Comparison of ENCODE assay signal across 19 cellular contexts in the genomic region with DNA sequence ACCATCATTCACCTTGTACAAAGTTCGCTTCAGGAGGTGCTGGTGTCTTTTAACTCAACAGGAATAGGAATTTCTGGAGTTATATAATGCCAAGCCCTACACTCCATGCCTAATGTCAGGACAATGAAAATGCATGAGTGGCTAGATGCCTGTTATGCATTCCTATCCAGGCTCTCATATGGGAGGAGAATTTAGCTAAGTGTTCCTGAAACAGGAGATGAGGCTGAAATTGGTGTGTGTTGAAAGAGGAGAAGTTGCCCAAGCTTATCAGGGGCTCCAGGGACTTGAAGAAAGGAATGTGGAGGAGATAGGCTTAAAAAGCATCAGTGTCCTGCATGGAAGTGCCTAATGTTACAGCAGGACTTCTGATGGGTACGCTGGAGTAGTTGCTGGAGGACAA. TPM values are rescaled to one million over a fixed set of nuclear protein-coding genes. Genes with fewer than 3 reads are reported as not detected.
DNase-seq lines count a peak whose midpoint lies in the region; TF ChIP-seq lines count a peak whose summit lies in the region.
"Had no signal": no experiment of that assay in that cellular context is flagged by ENCODE, and none has a peak within 500 bp of the region (broad histone marks: within the 10 kb centered on the region; RNA-seq: fewer than 3 reads in every experiment).

No MANE protein-coding gene starts in this region.

- H3K4me2 ChIP-seq in mesendoderm (ENCODE audit: low read length), result no peak overlapping the region
- H3K4me2 ChIP-seq: BLaER1 treated with 17β-estradiol and CSF1 and Interleukin-3, amounts not matched to agents 10 nM and 100 nM had no signal

- no peak overlapping the region for H4K5ac ChIP-seq in mesendoderm (ENCODE audit: low read length)

- WGBS in mesendoderm (ENCODE audit: extremely low coverage, insufficient coverage, low lambda C conversion rate), result no CpG with 5 or more reads among the region's 2 CpGs
- WGBS in prostate gland, result 83% methylated on average over 2 of the region's 2 CpGs

- H3K27me3 ChIP-seq in mesendoderm (ENCODE audit: insufficient read depth, low read length, poor library complexity) (no peaks in the 10 kb centered on the region), prostate gland (replicated peaks; ENCODE audit: insufficient read depth) (no peaks in the 10 kb centered on the region)
- H3K27me3 ChIP-seq: BLaER1 treated with 17β-estradiol and CSF1 and Interleukin-3, amounts not matched to agents 10 nM and 100 nM; SJCRH30 had no signal

- H3K79me1 ChIP-seq in mesendoderm (ENCODE audit: low read length), result no peaks in the 10 kb centered on the region

- H3K4me3 ChIP-seq in fibroblast of mammary gland (ENCODE audit: control insufficient read depth, low read depth, low read length) (no peak overlapping the region), mesendoderm (ENCODE audit: low read length) (no peak overlapping the region), prostate gland (no peak overlapping the region)
- H3K4me3 ChIP-seq: BLaER1 treated with 17β-estradiol and CSF1 and Interleukin-3, amounts not matched to agents 10 nM and 100 nM; GM12878; SJCRH30 had no signal

- no peak overlapping the region for H3K23ac ChIP-seq in mesendoderm (ENCODE audit: low read length)

- no peak overlapping the region for H2AK5ac ChIP-seq in mesendoderm (ENCODE audit: low read length)

- no peak overlapping the region for H3K9ac ChIP-seq in mesendoderm (ENCODE audit: low read length)
- H3K9ac ChIP-seq: BLaER1 treated with 17β-estradiol and CSF1 and Interleukin-3, amounts not matched to agents 10 nM and 100 nM had no signal

- TF ChIP-seq CTCF in fibroblast of mammary gland (conservative IDR thresholded peaks at IDR 0.05; ENCODE audit: control insufficient read depth, insufficient read depth, low read depth, low read length), result no peak
- no peak for TF ChIP-seq CTCF in prostate gland (IDR thresholded peaks at IDR 0.05)

- H3K36me3 ChIP-seq in mesendoderm (ENCODE audit: control insufficient read depth, insufficient read depth, low read length) (no peaks in the 10 kb centered on the region), prostate gland (no peaks in the 10 kb centered on the region)
- H3K36me3 ChIP-seq: BLaER1 treated with 17β-estradiol and CSF1 and Interleukin-3, amounts not matched to agents 10 nM and 100 nM; SJCRH30 had no signal

- H3K79me2 ChIP-seq in mesendoderm (ENCODE audit: control insufficient read depth, insufficient read depth, low read length), result no peaks in the 10 kb centered on the region

- H3K4ac ChIP-seq in mesendoderm (ENCODE audit: low read depth, low read length), result no peak overlapping the region

- intact Hi-C loops in prostate gland (cut with DNase I), result no loop called here

- DNase-seq in EL (peak; percentile 17), LHCN-M2 (ENCODE audit: low read depth) (peak; percentile 62), fibroblast of mammary gland (ENCODE audit: low read depth) (peak; percentile 57), mesendoderm (peak; percentile 11), NCI-H774 (lab: John Stamatoyannopoulos, UW) (no peak), NCI-H526 (lab: John Stamatoyannopoulos, UW) (no peak), prostate gland (ENCODE audit: low spot score) (no peak), ureter (ENCODE audit: low spot score) (no peak)
- DNase-seq: ACHN, DMS 273 treated with DMSO at 0.1 percent for 48 hours, MV-4-11, NCI-H1417 treated with DMSO at 0.1 percent for 48 hours, NCI-H2029, NCI-H524, SJCRH30 had no signal

- no peaks in the 10 kb centered on the region for H3K9me3 ChIP-seq in prostate gland
- H3K9me3 ChIP-seq: SJCRH30 had no signal

- no peak overlapping the region for H4K8ac ChIP-seq in mesendoderm (ENCODE audit: low read depth, low read length)

- no peak overlapping the region for H2BK15ac ChIP-seq in mesendoderm (replicated peaks; ENCODE audit: low read depth)

- H2BK120ac ChIP-seq in mesendoderm (ENCODE audit: low read depth, low read length), result no peak overlapping the region

- no peak overlapping the region for H2BK5ac ChIP-seq in mesendoderm (ENCODE audit: low read length)

- no peak overlapping the region for H3K56ac ChIP-seq in mesendoderm (ENCODE audit: low read length)

- H3K4me1 ChIP-seq in mesendoderm (ENCODE audit: control insufficient read depth, low read depth, low read length), result no peaks in the 10 kb centered on the region
- H3K4me1 ChIP-seq in prostate gland (replicated peaks), result no peaks in the 10 kb centered on the region
- H3K4me1 ChIP-seq: BLaER1 treated with 17β-estradiol and CSF1 and Interleukin-3, amounts not matched to agents 10 nM and 100 nM; SJCRH30 had no signal

- TF ChIP-seq POLR2A in prostate gland (IDR thresholded peaks at IDR 0.05), result no peak

- no peak overlapping the region for H3K18ac ChIP-seq in mesendoderm (ENCODE audit: low read length)

- H3K27ac ChIP-seq in mesendoderm (ENCODE audit: low read depth, low read length) (no peak overlapping the region), prostate gland (no peak overlapping the region)
- H3K27ac ChIP-seq: BLaER1 treated with 17β-estradiol and CSF1 and Interleukin-3, amounts not matched to agents 10 nM and 100 nM; RWPE1; SJCRH30 had no signal

RNA-seq across cellular contexts. Expression of a gene that starts 26.9 kb away (rescaled TPM):
- total RNA-seq in LHCN-M2 (2014; rRNA removed) (68.5 and 88.1 TPM in 2 replicates), prostate gland (10 to 100 TPM; 58.6 to 78.9 TPM), ureter (93.1 TPM)
- 57.7 TPM for polyA plus RNA-seq in LHCN-M2 (2012)
- polyA plus RNA-seq in mesendoderm (2013, experiment 1 of 2), result 1.3 TPM
- 1.9 TPM for polyA plus RNA-seq in mesendoderm (2013, experiment 2 of 2)
- total RNA-seq: HT-29 had no signal

Comparison
In these comparisons a context has a peak if more than half of its experiments do, and no peak if none do; other contexts are left out.
1. DNase-seq: peak in EL (single experiment), LHCN-M2 (single experiment), fibroblast of mammary gland (single experiment) and mesendoderm (single experiment); none in NCI-H774 (single experiment), NCI-H526 (0 of 2), prostate gland (single experiment) and ureter (single experiment).